ENCODE assay signal across 8 cellular contexts in the genomic region with DNA sequence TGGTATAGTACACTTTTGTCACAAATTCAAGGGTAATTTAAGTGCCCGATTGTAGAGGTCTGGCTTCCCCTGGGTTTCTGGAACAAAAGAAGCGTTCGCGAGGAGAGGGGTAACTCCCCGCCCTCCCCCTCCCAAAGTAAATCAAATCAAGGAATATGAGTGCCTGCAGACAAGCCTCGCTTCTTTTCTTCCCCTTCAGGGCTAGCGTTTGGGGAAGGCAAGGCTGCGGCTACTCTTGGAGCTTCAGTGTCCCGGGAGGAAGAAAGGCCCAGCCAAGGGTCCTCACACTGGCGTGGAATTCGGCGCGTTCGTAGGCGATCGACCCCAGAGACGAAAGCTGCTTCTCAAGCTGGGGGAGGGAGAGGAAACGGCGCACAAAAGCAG. TPM values are rescaled to one million over a fixed set of nuclear protein-coding genes. Genes with fewer than 3 reads are reported as not detected.
DNase-seq lines count a peak whose midpoint lies in the region.

No MANE protein-coding gene starts in this region.

- peak; percentile 70 for DNase-seq in DMS79 (lab: John Stamatoyannopoulos, UW)
- no peak for DNase-seq in DMS79 treated with DMSO at 0.1 percent for 48 hours (lab: John Stamatoyannopoulos, UW)
- DNase-seq in iPS-NIHi7 (ENCODE audit: extremely low spot score) = peak; percentile 11
- DNase-seq in RKO (ENCODE audit: low spot score) = no peak
- DNase-seq in AML-193 (lab: John Stamatoyannopoulos, UW) = no peak
- no peak for DNase-seq in NCI-H82 treated with DMSO at 0.1 percent for 48 hours (lab: John Stamatoyannopoulos, UW; ENCODE audit: unreplicated experiment)

- H3K36me3 ChIP-seq in subcutaneous abdominal adipose tissue (ENCODE audit: control insufficient read depth in 5 of 5, insufficient read depth in 5 of 5, low read length in 5 of 5) = no peaks in the 10 kb centered on the region

- H3K27ac ChIP-seq in adipose tissue (ENCODE audit: low read depth, low read length) (peak overlapping the region; percentile 7), subcutaneous abdominal adipose tissue (ENCODE audit: low read depth, low read length) (peak overlapping the region; percentile 85)

- H3K9me3 ChIP-seq in subcutaneous abdominal adipose tissue (ENCODE audit: control insufficient read depth in 5 of 5, low read length in 5 of 5) = no peaks in the 10 kb centered on the region

- WGBS in adipose tissue, 3 donors = 0 to 1% (median 0%) methylated on average over 18 to 19 of the region's 19 CpGs

- H3K4me3 ChIP-seq in subcutaneous abdominal adipose tissue (ENCODE audit: low read depth in 1 of 5, low read length in 5 of 5) = peak overlapping the region; percentile 93 to 99 (median 97)

- peak overlapping the region; percentile 53 to 97 (median 96) for H3K9ac ChIP-seq in subcutaneous abdominal adipose tissue (ENCODE audit: low read length in 5 of 5)

- peaks cover 2 to 30% (median 22%) of the 10 kb centered on the region in 5 donors for H3K4me1 ChIP-seq in subcutaneous abdominal adipose tissue (ENCODE audit: control insufficient read depth in 5 of 5, insufficient read depth in 5 of 5, low read length in 5 of 5)

- H3K27me3 ChIP-seq in subcutaneous abdominal adipose tissue (ENCODE audit: control insufficient read depth in 5 of 5, insufficient read depth in 4 of 5, low read length in 5 of 5) = no peaks in the 10 kb centered on the region

RNA-seq across cellular contexts. Expression of a gene that starts 0.4 kb away (rescaled TPM):
- 10 to 100 TPM; 11.4 to 18.1 (median 14.2) TPM for polyA plus RNA-seq in adipose tissue

Comparison
In these comparisons a context has a peak if more than half of its experiments do, and no peak if none do; other contexts are left out.
1. DNase-seq: peak in DMS79 (single experiment) and iPS-NIHi7 (single experiment); none in DMS79 treated with DMSO at 0.1 percent for 48 hours (single experiment), RKO (single experiment), AML-193 (0 of 2) and NCI-H82 treated with DMSO at 0.1 percent for 48 hours (single experiment).